In the genomic region with DNA sequence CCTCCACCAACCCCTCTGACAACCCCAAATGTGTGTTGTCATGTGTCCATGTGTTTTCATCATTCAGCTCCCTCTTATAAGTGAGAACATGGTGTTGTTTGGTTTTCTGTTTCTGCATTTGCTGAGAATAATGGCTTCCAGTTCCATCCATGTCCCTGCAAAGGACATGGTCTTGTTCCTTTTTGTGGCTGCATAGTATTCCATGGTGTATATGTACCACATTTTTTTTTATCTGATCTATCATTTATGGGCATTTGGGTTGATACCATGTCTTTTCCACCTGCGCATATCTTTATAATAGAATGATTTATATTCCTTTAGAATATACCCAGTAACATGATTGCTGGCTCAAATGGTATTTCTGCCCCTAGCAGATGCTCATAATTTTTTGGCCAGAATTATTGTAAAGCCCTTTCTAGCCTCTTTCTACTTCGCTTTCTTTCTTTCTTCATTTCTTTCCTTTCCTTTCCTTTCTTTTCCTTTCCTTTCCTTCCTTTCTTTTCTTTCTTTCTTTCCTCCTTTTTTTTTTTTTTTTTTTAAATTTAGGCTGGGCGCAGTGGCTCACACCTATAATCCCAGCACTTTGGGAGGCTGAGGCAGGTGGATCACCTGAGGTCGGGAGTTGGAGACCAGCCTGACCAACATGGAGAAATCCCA, we compare ENCODE assay signal across 22 cellular contexts. TPM values are rescaled to one million over a fixed set of nuclear protein-coding genes. Genes with fewer than 3 reads are reported as not detected.
DNase-seq lines count a peak whose midpoint lies in the region; ATAC-seq, FAIRE-seq and TF ChIP-seq lines count a peak whose summit lies in the region.
"Had no signal": no experiment of that assay in that cellular context is flagged by ENCODE, and none has a peak within 500 bp of the region (broad histone marks: within the 10 kb centered on the region; RNA-seq: fewer than 3 reads in every experiment).

No MANE protein-coding gene starts in this region.

- H3K4me1 Mint-ChIP-seq in central memory CD8-positive, alpha-beta T cell = peaks cover 10% of the 10 kb centered on the region

- TF ChIP-seq CTCF in HEK293 (tag by site-specific recombination; IDR thresholded peaks at IDR 0.05) (no peak), GM12878 (IDR thresholded peaks at IDR 0.05 in 2 of 3, conservative IDR thresholded peaks at IDR 0.05 in 1 of 3; ENCODE audit: control insufficient read depth in 2 of 3, extremely low read depth in 1 of 3, insufficient read depth in 1 of 3, low read depth in 3 of 3, low read length in 3 of 3) (no peak)

- H4K20me1 ChIP-seq in GM12878 (ENCODE audit: control insufficient read depth, insufficient read depth) = no peaks in the 10 kb centered on the region
- no peaks in the 10 kb centered on the region for H4K20me1 ChIP-seq in Karpas-422 (ENCODE audit: insufficient read depth, low read depth, low read length)
- H4K20me1 ChIP-seq: BLaER1 treated with 17β-estradiol and CSF1 and Interleukin-3, amounts not matched to agents 10 nM and 100 nM had no signal

- ATAC-seq in GM12878 (no peak), GM18873 (IDR thresholded peaks at IDR 0.05; ENCODE audit: low FRiP score, unreplicated experiment) (no peak)
- no peak for ATAC-seq in central memory CD8-positive, alpha-beta T cell (replicated peaks; ENCODE audit: extremely low read depth, poor library complexity, severe bottlenecking)
- ATAC-seq: CD8-positive, alpha-beta T cell had no signal

- no peak for TF ChIP-seq POLR2A in GM12878 (IDR thresholded peaks at IDR 0.05; ENCODE audit: low read depth, low read length)

- H3K36me3 ChIP-seq in HEK293 (ENCODE audit: control insufficient read depth in 2 of 2, insufficient read depth in 1 of 2, low read length in 2 of 2) = peaks cover 11 to 81% of the 10 kb centered on the region in 2 experiments
- no peaks in the 10 kb centered on the region for H3K36me3 ChIP-seq in GM12878 (ENCODE audit: control insufficient read depth in 2 of 2, insufficient read depth in 2 of 2, low read length in 1 of 2)
- H3K36me3 ChIP-seq in Karpas-422 (ENCODE audit: insufficient read depth, low read length) = peaks cover 21% of the 10 kb centered on the region; the same call in 1 of the 2 replicates
- H3K36me3 ChIP-seq: BLaER1 treated with 17β-estradiol and CSF1 and Interleukin-3, amounts not matched to agents 10 nM and 100 nM had no signal

- H3K9me3 ChIP-seq in HEK293 (ENCODE audit: control insufficient read depth, insufficient read depth, low read depth, low read length) (no peaks in the 10 kb centered on the region), GM12878 (replicated peaks; ENCODE audit: control insufficient read depth, insufficient read depth, low read length) (no peaks in the 10 kb centered on the region), Karpas-422 (ENCODE audit: low read length) (no peaks in the 10 kb centered on the region)
- H3K9me3 ChIP-seq: Caco-2 had no signal

- in situ Hi-C loops in GM12878 (cut with MboI) (no loop called here), G401 (cut with HindIII; ENCODE audit: low sequenced_read_pairs) (no loop called here)

- H3K9me2 ChIP-seq in Karpas-422 (replicated peaks; ENCODE audit: insufficient read depth, low read length) = no peaks in the 10 kb centered on the region

- H3K4me2 ChIP-seq in GM12878 (ENCODE audit: control insufficient read depth, insufficient read depth) (no peak overlapping the region), Karpas-422 (ENCODE audit: low read depth, low read length, poor library complexity, severe bottlenecking) (no peak overlapping the region)
- H3K4me2 ChIP-seq: BLaER1 treated with 17β-estradiol and CSF1 and Interleukin-3, amounts not matched to agents 10 nM and 100 nM had no signal

- no peak for TF ChIP-seq EP300 in GM12878 (IDR thresholded peaks at IDR 0.05; ENCODE audit: borderline replicate concordance in 1 of 2, control insufficient read depth in 1 of 2, low read depth in 2 of 2, low read length in 2 of 2)

- CTCF ChIA-PET in HEK293 (lab: Yijun Ruan, JAX) (no interaction called here), GM12878 (lab: Yijun Ruan, JAX) (interaction anchor here (1.5 kb wide), 1 partner anchor 32 kb away, joined by 3 read pairs; no protein-coding TSS in a partner anchor)

- POLR2A ChIA-PET in HEK293 (lab: Yijun Ruan, JAX) = interaction anchor here (3.4 kb wide), 1 partner anchor 13 kb away, joined by 10 read pairs; a partner anchor contains a TSS
- POLR2A ChIA-PET in GM12878 (lab: Charles Lee) = interaction anchor here (0.7 kb wide), 1 partner anchor 12 kb away, joined by 4 read pairs; no protein-coding TSS in a partner anchor

- H3K27ac Mint-ChIP-seq in central memory CD8-positive, alpha-beta T cell (ENCODE audit: low read depth) = peak overlapping the region; percentile 84
- H3K27ac Mint-ChIP-seq: B cell; CD4-positive, alpha-beta T cell; CD8-positive, alpha-beta T cell had no signal

- H3K4me3 Mint-ChIP-seq in central memory CD8-positive, alpha-beta T cell = no peak overlapping the region
- H3K4me3 Mint-ChIP-seq: B cell; CD4-positive, alpha-beta T cell; CD8-positive, alpha-beta T cell had no signal

- no peak for TF ChIP-seq RAD21 in GM12878 (IDR thresholded peaks at IDR 0.05; ENCODE audit: insufficient read depth, low read depth, low read length)

- H3K27me3 Mint-ChIP-seq in central memory CD8-positive, alpha-beta T cell = no peaks in the 10 kb centered on the region
- H3K27me3 Mint-ChIP-seq: B cell; CD4-positive, alpha-beta T cell had no signal

- H3K27me3 ChIP-seq in GM12878 (replicated peaks in 1 of 2; ENCODE audit: control insufficient read depth in 2 of 2, insufficient read depth in 2 of 2, low read length in 1 of 2) = no peaks in the 10 kb centered on the region
- no peaks in the 10 kb centered on the region for H3K27me3 ChIP-seq in Karpas-422 (ENCODE audit: low read length)
- H3K27me3 ChIP-seq: BLaER1 treated with 17β-estradiol and CSF1 and Interleukin-3, amounts not matched to agents 10 nM and 100 nM had no signal

- H3K9ac ChIP-seq in GM12878 (ENCODE audit: control insufficient read depth, insufficient read depth, low read length) (no peak overlapping the region), Karpas-422 (ENCODE audit: low read length) (no peak overlapping the region)
- H3K9ac ChIP-seq: BLaER1 treated with 17β-estradiol and CSF1 and Interleukin-3, amounts not matched to agents 10 nM and 100 nM had no signal

- DNase-seq in GM12878 (ENCODE audit: low read depth, low spot score) (no peak), Karpas-422 (no peak), G401 (ENCODE audit: low spot score) (no peak)
- DNase-seq in central memory CD8-positive, alpha-beta T cell (ENCODE audit: low spot score in 2 of 2) = no peak
- DNase-seq: 8988T; ACHN; AML-193; Caco-2; Calu3; CD4-positive, alpha-beta T cell; CD8-positive, alpha-beta T cell; DMS79 treated with DMSO at 0.1 percent for 48 hours; GDM1 had no signal

- H3K27ac ChIP-seq in HEK293 (ENCODE audit: extremely low read depth, low read depth, low read length) (no peak overlapping the region), GM12878 (ENCODE audit: control insufficient read depth, insufficient read depth) (no peak overlapping the region), Karpas-422 (ENCODE audit: low read length) (no peak overlapping the region)
- H3K27ac ChIP-seq: BLaER1 treated with 17β-estradiol and CSF1 and Interleukin-3, amounts not matched to agents 10 nM and 100 nM; C4-2B had no signal

- no peaks in the 10 kb centered on the region for H3K4me1 ChIP-seq in HEK293 (ENCODE audit: control insufficient read depth, insufficient read depth, low read length)
- peaks cover 8% of the 10 kb centered on the region for H3K4me1 ChIP-seq in GM12878 (ENCODE audit: control insufficient read depth, insufficient read depth, low read length)
- no peaks in the 10 kb centered on the region for H3K4me1 ChIP-seq in Karpas-422 (ENCODE audit: low read length)
- H3K4me1 ChIP-seq: Caco-2 had no signal

- H3K79me2 ChIP-seq in GM12878 (ENCODE audit: control insufficient read depth, insufficient read depth, low read length) (no peaks in the 10 kb centered on the region), Karpas-422 (ENCODE audit: low read length) (no peaks in the 10 kb centered on the region)

- H3K4me3 ChIP-seq in HEK293 (ENCODE audit: low read depth, low read length) = no peak overlapping the region
- no peak overlapping the region for H3K4me3 ChIP-seq in GM12878
- no peak overlapping the region for H3K4me3 ChIP-seq in Karpas-422 (ENCODE audit: low read length)
- H3K4me3 ChIP-seq: BLaER1 treated with 17β-estradiol and CSF1 and Interleukin-3, amounts not matched to agents 10 nM and 100 nM had no signal

- SMC1A ChIA-PET in GM12878 (lab: Charles Lee; ENCODE audit: uncharacterized antibody, unreplicated experiment) = no interaction called here

- peaks cover 4% of the 10 kb centered on the region for H3K36me3 Mint-ChIP-seq in central memory CD8-positive, alpha-beta T cell (ENCODE audit: insufficient read depth)
- H3K36me3 Mint-ChIP-seq: CD8-positive, alpha-beta T cell had no signal

- RAD21 ChIA-PET in GM12878 (lab: Charles Lee; ENCODE audit: unreplicated experiment) = interaction anchor here (0.5 kb wide), 1 partner anchor 116 kb away, joined by 4 read pairs; no protein-coding TSS in a partner anchor

- H2AFZ ChIP-seq in GM12878 (ENCODE audit: control insufficient read depth, low read depth, low read length) = no peak overlapping the region
- no peak overlapping the region for H2AFZ ChIP-seq in Karpas-422 (ENCODE audit: low read length)

- intact Hi-C loops in GM12878 (cut with micrococcal nuclease; ENCODE audit: unreplicated experiment) = no loop called here

- BruUV-seq in GM12878 (replicated peaks; lab: Mats Ljungman, UMichigan) = no TSS peak

- 93% methylated on average over 3 of the region's 4 CpGs for WGBS in GM12878 (ENCODE audit: insufficient coverage, insufficient replicate concordance, low lambda C conversion rate, missing lambda C conversion rate)

- FAIRE-seq in GM12878 (lab: Jason Lieb, UNC) = peak; percentile 18
- FAIRE-seq: A204.1, D721Med, GM12891 had no signal

- no peaks in the 10 kb centered on the region for H3K9me3 Mint-ChIP-seq in central memory CD8-positive, alpha-beta T cell
- H3K9me3 Mint-ChIP-seq: CD4-positive, alpha-beta T cell; CD8-positive, alpha-beta T cell had no signal

RNA-seq across cellular contexts. Expression of a gene that starts 12.7 kb away (rescaled TPM):
- total RNA-seq in GM12878 (2013; cell fraction: nucleolus; rRNA removed) = 32.6 and 34.8 TPM in 2 replicates
- 10.3 and 12.9 TPM in 2 replicates for total RNA-seq in GM12878 (2014; rRNA removed)
- total RNA-seq in GM12878 (2014; rRNA removed; fragmentation: Illumina TruSeq; extraction: Trizol) = 9.9 and 11.0 TPM in 2 replicates
- 9.3 and 9.4 TPM in 2 replicates for total RNA-seq in GM12878 (2021)
- 3.3 TPM for polyA plus RNA-seq in GM12878 (2011; ENCODE audit: low read depth)
- 9.4 and 13.6 TPM in 2 replicates for polyA plus RNA-seq in GM12878 (2011; rRNA removed)
- polyA plus RNA-seq in GM12878 (2011; cell fraction: cytosol; rRNA removed) = 6.1 and 6.2 TPM in 2 replicates
- polyA plus RNA-seq in GM12878 (2011; cell fraction: nucleus; rRNA removed) = 13.0 and 17.2 TPM in 2 replicates
- polyA plus RNA-seq in GM12878 (2012) = 4.2 and 7.1 TPM in 2 replicates
- 9.2 and 10.3 TPM in 2 replicates for polyA plus RNA-seq in GM12878 (2014; fragmentation: Illumina TruSeq; extraction: Trizol)
- 1 to 10 TPM; 3.8 to 4.1 TPM for polyA plus RNA-seq in GM12878 (2014; fragmentation: Nextera tagmentation; extraction: Ambion mirVana)
- polyA plus RNA-seq in GM12878 (2014; rRNA removed) = 8.6 and 12.9 TPM in 2 replicates
- polyA plus RNA-seq in GM12878 (2016; fragmentation: Nextera tagmentation; extraction: Ambion mirVana) = 10 to 100 TPM; 15.4 to 15.5 TPM
- 16.5 and 20.2 TPM in 2 replicates for polyA minus RNA-seq in GM12878 (2011; rRNA and poly(A)+ RNA removed)
- polyA minus RNA-seq in GM12878 (2011; cell fraction: cytosol; rRNA and poly(A)+ RNA removed) = 5.2 and 9.2 TPM in 2 replicates
- 14.7 and 18.3 TPM in 2 replicates for polyA minus RNA-seq in GM12878 (2011; cell fraction: nucleus; rRNA and poly(A)+ RNA removed)
- 8.4 and 13.9 TPM in 2 replicates for total RNA-seq in Karpas-422 (2014; rRNA removed; shearing (Covaris generic); ENCODE audit: low replicate concordance)
- total RNA-seq in G401 (2014; rRNA removed; shearing (Covaris generic)) = 8.7 and 9.8 TPM in 2 replicates

RNA-seq across cellular contexts. Expression of a gene that starts 12.8 kb away (rescaled TPM):
- 47.9 and 50.3 TPM in 2 replicates for total RNA-seq in GM12878 (2013; cell fraction: nucleolus; rRNA removed)
- total RNA-seq in GM12878 (2014; rRNA removed) (20.3 and 24.4 TPM in 2 replicates), GM12878 (2014; rRNA removed; fragmentation: Illumina TruSeq; extraction: Trizol) (19.9 and 24.4 TPM in 2 replicates), GM12878 (2021) (17.4 and 18.5 TPM in 2 replicates)
- polyA plus RNA-seq in GM12878 (2011; ENCODE audit: low read depth) = 4.0 TPM
- polyA plus RNA-seq in GM12878 (2011; rRNA removed) (29.9 and 40.7 TPM in 2 replicates), GM12878 (2014; fragmentation: Illumina TruSeq; extraction: Trizol) (17.5 and 21.2 TPM in 2 replicates), GM12878 (2014; fragmentation: Nextera tagmentation; extraction: Ambion mirVana) (1 to 10 TPM; 7.7 to 7.8 TPM), GM12878 (2014; rRNA removed) (12.0 and 16.1 TPM in 2 replicates), GM12878 (2016; fragmentation: Nextera tagmentation; extraction: Ambion mirVana) (10 to 100 TPM; 34.4 to 35.5 TPM)
- polyA plus RNA-seq in GM12878 (2011; cell fraction: cytosol; rRNA removed) = 8.5 and 8.8 TPM in 2 replicates
- 36.5 and 55.4 TPM in 2 replicates for polyA plus RNA-seq in GM12878 (2011; cell fraction: nucleus; rRNA removed)
- polyA plus RNA-seq in GM12878 (2012) = 5.6 and 9.0 TPM in 2 replicates
- 9.1 and 13.6 TPM in 2 replicates for polyA minus RNA-seq in GM12878 (2011; rRNA and poly(A)+ RNA removed)
- 4.4 and 6.2 TPM in 2 replicates for polyA minus RNA-seq in GM12878 (2011; cell fraction: cytosol; rRNA and poly(A)+ RNA removed)
- polyA minus RNA-seq in GM12878 (2011; cell fraction: nucleus; rRNA and poly(A)+ RNA removed) = 16.3 and 24.5 TPM in 2 replicates
- total RNA-seq in Karpas-422 (2014; rRNA removed; shearing (Covaris generic); ENCODE audit: low replicate concordance) = 12.3 and 17.0 TPM in 2 replicates
- 12.6 and 18.0 TPM in 2 replicates for total RNA-seq in G401 (2014; rRNA removed; shearing (Covaris generic))

RNA-seq across cellular contexts. Expression of a gene that starts 55.2 kb away (rescaled TPM):
- 18.1 and 22.5 TPM in 2 replicates for total RNA-seq in GM12878 (2013; cell fraction: nucleolus; rRNA removed)
- total RNA-seq in GM12878 (2014; rRNA removed) = 4.5 and 7.7 TPM in 2 replicates
- total RNA-seq in GM12878 (2014; rRNA removed; fragmentation: Illumina TruSeq; extraction: Trizol) = 5.4 and 6.5 TPM in 2 replicates
- 4.4 and 7.1 TPM in 2 replicates for total RNA-seq in GM12878 (2021)
- polyA plus RNA-seq in GM12878 (2011; ENCODE audit: low read depth) = 6.0 TPM
- 21.0 and 28.6 TPM in 2 replicates for polyA plus RNA-seq in GM12878 (2011; rRNA removed)
- polyA plus RNA-seq in GM12878 (2011; cell fraction: cytosol; rRNA removed) = 10.3 and 13.8 TPM in 2 replicates
- 8.3 and 10.0 TPM in 2 replicates for polyA plus RNA-seq in GM12878 (2011; cell fraction: nucleus; rRNA removed)
- 6.2 and 8.1 TPM in 2 replicates for polyA plus RNA-seq in GM12878 (2012)
- 6.7 and 7.5 TPM in 2 replicates for polyA plus RNA-seq in GM12878 (2014; fragmentation: Illumina TruSeq; extraction: Trizol)
- 1 to 10 TPM; 5.0 to 6.8 TPM for polyA plus RNA-seq in GM12878 (2014; fragmentation: Nextera tagmentation; extraction: Ambion mirVana)
- polyA plus RNA-seq in GM12878 (2014; rRNA removed) = 4.2 and 4.9 TPM in 2 replicates
- polyA plus RNA-seq in GM12878 (2016; fragmentation: Nextera tagmentation; extraction: Ambion mirVana) = 1 to 10 TPM; 6.9 to 7.9 TPM
- polyA minus RNA-seq in GM12878 (2011; rRNA and poly(A)+ RNA removed) = 13.4 and 14.7 TPM in 2 replicates
- polyA minus RNA-seq in GM12878 (2011; cell fraction: cytosol; rRNA and poly(A)+ RNA removed) = 5.3 and 5.9 TPM in 2 replicates
- polyA minus RNA-seq in GM12878 (2011; cell fraction: nucleus; rRNA and poly(A)+ RNA removed) = 4.1 and 5.6 TPM in 2 replicates
- 1.1 and 1.6 TPM in 2 replicates for total RNA-seq in Karpas-422 (2014; rRNA removed; shearing (Covaris generic); ENCODE audit: low replicate concordance)
- total RNA-seq in G401 (2014; rRNA removed; shearing (Covaris generic)) = 0.78 TPM in 1 of 2 replicates, not detected in the other
- total RNA-seq: A673 had no signal
